ENCODE assay signal across 36 cellular contexts in genomic region chr10:90421874-90422273, GRCh38.
DNase-seq lines count a peak whose midpoint lies in the region; ATAC-seq, FAIRE-seq and TF ChIP-seq lines count a peak whose summit lies in the region.
"Had no signal": no experiment of that assay in that cellular context is flagged by ENCODE, and none has a peak within 500 bp of the region (broad histone marks: within the 10 kb centered on the region; RNA-seq: fewer than 3 reads in every experiment).

No MANE protein-coding gene starts in this region.

- H3K27me3 ChIP-seq in breast epithelium, result no peaks in the 10 kb centered on the region
- H3K27me3 ChIP-seq in foreskin keratinocyte, result no peaks in the 10 kb centered on the region
- H3K27me3 ChIP-seq: BE2C; BLaER1; BLaER1 treated with 17β-estradiol and CSF1 and Interleukin-3, amounts not matched to agents 10 nM and 100 nM had no signal

- TF ChIP-seq CTCF in MCF 10A (IDR thresholded peaks at IDR 0.05; ENCODE audit: unreplicated experiment), result no peak
- no peak for TF ChIP-seq CTCF in breast epithelium (IDR thresholded peaks at IDR 0.05)
- TF ChIP-seq CTCF in A549 (IDR thresholded peaks at IDR 0.05), result no peak
- TF ChIP-seq CTCF in HEK293 (tag by site-specific recombination; IDR thresholded peaks at IDR 0.05), result no peak
- no peak for TF ChIP-seq CTCF in foreskin keratinocyte (conservative IDR thresholded peaks at IDR 0.05)
- no peak for TF ChIP-seq CTCF in foreskin fibroblast (IDR thresholded peaks at IDR 0.05; ENCODE audit: low read depth, low read length)

- no peak for DNase-seq in MCF 10A (ENCODE audit: unreplicated experiment)
- DNase-seq in breast epithelium (ENCODE audit: low spot score in 2 of 2), result no peak
- no peak for DNase-seq in A549 (ENCODE audit: low read depth in 1 of 2, low spot score in 1 of 2)
- DNase-seq in foreskin keratinocyte, result no peak
- no peak for DNase-seq in foreskin fibroblast
- no peak for DNase-seq in Kasumi-1 (lab: John Stamatoyannopoulos, UW)
- DNase-seq in NCI-H526 (lab: John Stamatoyannopoulos, UW), result no peak
- DNase-seq: 8988T; ACHN; AML-193; BE2C; C1 segment of cervical spinal cord; Caco-2; Calu3; CD4-positive, alpha-beta memory T cell; CD4-positive, alpha-beta T cell; CD4-positive, CD25-positive, alpha-beta regulatory T cell; CD8-positive, alpha-beta memory T cell; CD8-positive, alpha-beta T cell; COR-L47; DMS 273 treated with DMSO at 0.1 percent for 48 hours; DMS153; DMS53; DMS79; DMS79 treated with DMSO at 0.1 percent for 48 hours; DND-41; EL had no signal

- CTCF ChIA-PET in MCF 10A (lab: Yijun Ruan, JAX), result no interaction called here
- CTCF ChIA-PET in A549 (lab: Yijun Ruan, JAX), result no interaction called here
- CTCF ChIA-PET in HEK293 (lab: Yijun Ruan, JAX), result no interaction called here

- TF ChIP-seq POLR2A in breast epithelium (IDR thresholded peaks at IDR 0.05) (no peak), A549 (IDR thresholded peaks at IDR 0.05; ENCODE audit: low read length) (no peak)

- no peaks in the 10 kb centered on the region for H3K9me3 ChIP-seq in breast epithelium
- H3K9me3 ChIP-seq in A549, result no peaks in the 10 kb centered on the region; the same call in 2 of the 3 replicates
- no peaks in the 10 kb centered on the region for H3K9me3 ChIP-seq in HEK293 (ENCODE audit: control insufficient read depth, insufficient read depth, low read depth, low read length)
- H3K9me3 ChIP-seq: BE2C, BLaER1, Caco-2 had no signal

- H3K4me1 Mint-ChIP-seq in MCF 10A (ENCODE audit: insufficient read depth, unreplicated experiment), result peaks cover 20% of the 10 kb centered on the region
- H3K4me1 Mint-ChIP-seq: B cell; CD14-positive monocyte; CD4-positive, alpha-beta memory T cell; CD4-positive, CD25-positive, alpha-beta regulatory T cell; CD8-positive, alpha-beta memory T cell had no signal

- no peaks in the 10 kb centered on the region for H3K36me3 ChIP-seq in breast epithelium
- H3K36me3 ChIP-seq in HEK293 (ENCODE audit: control insufficient read depth in 2 of 2, insufficient read depth in 1 of 2, low read length in 2 of 2), result no peaks in the 10 kb centered on the region
- H3K36me3 ChIP-seq: BE2C; BLaER1; BLaER1 treated with 17β-estradiol and CSF1 and Interleukin-3, amounts not matched to agents 10 nM and 100 nM had no signal

- H3K4me3 ChIP-seq in breast epithelium (no peak overlapping the region), A549 (no peak overlapping the region), HEK293 (ENCODE audit: low read depth, low read length) (no peak overlapping the region), foreskin fibroblast (ENCODE audit: low read depth in 1 of 2, low read length in 2 of 2) (no peak overlapping the region)
- H3K4me3 ChIP-seq: BLaER1; BLaER1 treated with 17β-estradiol and CSF1 and Interleukin-3, amounts not matched to agents 10 nM and 100 nM had no signal

- no peak for TF ChIP-seq EP300 in A549 (IDR thresholded peaks at IDR 0.05)

- no peak for FAIRE-seq in A549 (lab: Jason Lieb, UNC)
- FAIRE-seq: A204.1, D721Med had no signal

- no peaks in the 10 kb centered on the region for H3K36me3 Mint-ChIP-seq in MCF 10A (ENCODE audit: insufficient read depth, unreplicated experiment)
- H3K36me3 Mint-ChIP-seq: CD14-positive monocyte; CD4-positive, alpha-beta memory T cell; CD4-positive, CD25-positive, alpha-beta regulatory T cell; CD8-positive, alpha-beta memory T cell; CD8-positive, alpha-beta T cell had no signal

- H3K27me3 Mint-ChIP-seq in MCF 10A (ENCODE audit: insufficient read depth, unreplicated experiment), result no peaks in the 10 kb centered on the region
- H3K27me3 Mint-ChIP-seq: CD4-positive, alpha-beta memory T cell; CD4-positive, alpha-beta T cell; CD4-positive, CD25-positive, alpha-beta regulatory T cell; CD8-positive, alpha-beta memory T cell had no signal

- H3K27ac Mint-ChIP-seq in MCF 10A (ENCODE audit: low read depth, unreplicated experiment), result peak overlapping the region; percentile 29
- H3K27ac Mint-ChIP-seq: B cell; CD14-positive monocyte; CD4-positive, alpha-beta memory T cell; CD4-positive, alpha-beta T cell; CD4-positive, CD25-positive, alpha-beta regulatory T cell; CD8-positive, alpha-beta T cell had no signal

- POLR2A ChIA-PET in MCF 10A (lab: Yijun Ruan, JAX) (interaction anchor here (0.5 to 0.6 kb wide), 2 partner anchors 98 to 254 kb away, joined by 3 to 4 read pairs; no protein-coding TSS in a partner anchor), A549 (lab: Yijun Ruan, JAX) (no interaction called here), HEK293 (lab: Yijun Ruan, JAX) (no interaction called here)

- H3K4me2 ChIP-seq in A549, result no peak overlapping the region
- H3K4me2 ChIP-seq: BLaER1; BLaER1 treated with 17β-estradiol and CSF1 and Interleukin-3, amounts not matched to agents 10 nM and 100 nM had no signal

- intact Hi-C loops in MCF 10A (cut with micrococcal nuclease) (no loop called here), breast epithelium (cut with DNase I; ENCODE audit: low total_unique reads) (no loop called here)

- no peak for TF ChIP-seq RAD21 in A549 (conservative IDR thresholded peaks at IDR 0.05 in 1 of 2, IDR thresholded peaks at IDR 0.05 in 1 of 2)

- no TSS peak for BruUV-seq in MCF 10A (replicated peaks; lab: Mats Ljungman, UMichigan)

- 2% methylated on average over 2 of the region's 2 CpGs for WGBS in A549 (ENCODE audit: missing lambda C conversion rate)

- H3K4me1 ChIP-seq in breast epithelium, result no peaks in the 10 kb centered on the region
- no peaks in the 10 kb centered on the region for H3K4me1 ChIP-seq in A549
- peaks cover 9% of the 10 kb centered on the region for H3K4me1 ChIP-seq in HEK293 (ENCODE audit: control insufficient read depth, insufficient read depth, low read length)
- peaks cover 44% of the 10 kb centered on the region for H3K4me1 ChIP-seq in foreskin keratinocyte
- H3K4me1 ChIP-seq: BE2C, BLaER1 had no signal

- ATAC-seq in A549 (no peak), foreskin keratinocyte (no peak)
- ATAC-seq: CD8-positive, alpha-beta T cell had no signal

- H3K27ac ChIP-seq in breast epithelium (no peak overlapping the region), A549 (no peak overlapping the region), HEK293 (ENCODE audit: extremely low read depth, low read depth, low read length) (no peak overlapping the region), foreskin keratinocyte (peak overlapping the region; percentile 79)
- H3K27ac ChIP-seq: 22Rv1; BLaER1; BLaER1 treated with 17β-estradiol and CSF1 and Interleukin-3, amounts not matched to agents 10 nM and 100 nM; C4-2B had no signal

- H3K9me3 Mint-ChIP-seq in MCF 10A (ENCODE audit: unreplicated experiment), result peaks cover 14% of the 10 kb centered on the region
- H3K9me3 Mint-ChIP-seq: CD4-positive, alpha-beta T cell had no signal

- H3K4me3 Mint-ChIP-seq in MCF 10A (ENCODE audit: unreplicated experiment), result no peak overlapping the region
- H3K4me3 Mint-ChIP-seq: B cell; CD14-positive monocyte; CD4-positive, alpha-beta memory T cell; CD4-positive, alpha-beta T cell; CD4-positive, CD25-positive, alpha-beta regulatory T cell; CD8-positive, alpha-beta memory T cell; CD8-positive, alpha-beta T cell had no signal

TF ChIP-seq in A549, 52 proteins besides CTCF, POLR2A, EP300 and RAD21:
- TF ChIP-seq NFE2L2 (conservative IDR thresholded peaks at IDR 0.05; ENCODE audit: low read length) (no peak), KDM5A (IDR thresholded peaks at IDR 0.05) (no peak), EHMT2 (IDR thresholded peaks at IDR 0.05; ENCODE audit: low read depth) (no peak), ELK1 (IDR thresholded peaks at IDR 0.05; ENCODE audit: low read depth, low read length) (no peak), ZC3H11A (IDR thresholded peaks at IDR 0.05) (peak; percentile 77), NPAS2 (CRISPR knock-in tag; IDR thresholded peaks at IDR 0.05; ENCODE audit: borderline replicate concordance) (no peak)
- TF ChIP-seq, protein P1, sequence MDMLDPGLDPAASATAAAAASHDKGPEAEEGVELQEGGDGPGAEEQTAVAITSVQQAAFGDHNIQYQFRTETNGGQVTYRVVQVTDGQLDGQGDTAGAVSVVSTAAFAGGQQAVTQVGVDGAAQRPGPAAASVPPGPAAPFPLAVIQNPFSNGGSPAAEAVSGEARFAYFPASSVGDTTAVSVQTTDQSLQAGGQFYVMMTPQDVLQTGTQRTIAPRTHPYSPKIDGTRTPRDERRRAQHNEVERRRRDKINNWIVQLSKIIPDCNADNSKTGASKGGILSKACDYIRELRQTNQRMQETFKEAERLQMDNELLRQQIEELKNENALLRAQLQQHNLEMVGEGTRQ (IDR thresholded peaks at IDR 0.05), result no peak
TF ChIP-seq in A549: peak in this region for 1.

TF ChIP-seq in HEK293, 187 proteins besides CTCF, POLR2A, EP300 and RAD21 (continues in another document):
- no peak for TF ChIP-seq ZNF214 (tag by site-specific recombination; IDR thresholded peaks at IDR 0.05; ENCODE audit: borderline replicate concordance)
- no peak; the same call in 1 of the 2 replicates for TF ChIP-seq GLI2 (tag by site-specific recombination; IDR thresholded peaks at IDR 0.05; ENCODE audit: borderline replicate concordance, low read depth)
- TF ChIP-seq ZNF404 (tag by site-specific recombination; IDR thresholded peaks at IDR 0.05), result 0 out of 2 replicates have a peak, but pooled peaks have one; percentile 17
- no peak for TF ChIP-seq ZNF223 (tag by site-specific recombination; IDR thresholded peaks at IDR 0.05)
- TF ChIP-seq ZNF202 (tag by site-specific recombination; IDR thresholded peaks at IDR 0.05; ENCODE audit: borderline replicate concordance), result peak; percentile 53; the same call in 1 of the 2 replicates
- no peak for TF ChIP-seq ZNF2 (tag by site-specific recombination; IDR thresholded peaks at IDR 0.05)
- TF ChIP-seq GFI1B (tag by site-specific recombination; IDR thresholded peaks at IDR 0.05), result no peak
- 0 out of 2 replicates have a peak, but pooled peaks have one; percentile 35 for TF ChIP-seq ZNF292 (tag by site-specific recombination; IDR thresholded peaks at IDR 0.05; ENCODE audit: borderline replicate concordance, low read depth)
- TF ChIP-seq OVOL3 (tag by site-specific recombination; IDR thresholded peaks at IDR 0.05), result no peak
- TF ChIP-seq ZNF623 (tag by site-specific recombination; IDR thresholded peaks at IDR 0.05), result peak; percentile 73
- TF ChIP-seq, protein P2, sequence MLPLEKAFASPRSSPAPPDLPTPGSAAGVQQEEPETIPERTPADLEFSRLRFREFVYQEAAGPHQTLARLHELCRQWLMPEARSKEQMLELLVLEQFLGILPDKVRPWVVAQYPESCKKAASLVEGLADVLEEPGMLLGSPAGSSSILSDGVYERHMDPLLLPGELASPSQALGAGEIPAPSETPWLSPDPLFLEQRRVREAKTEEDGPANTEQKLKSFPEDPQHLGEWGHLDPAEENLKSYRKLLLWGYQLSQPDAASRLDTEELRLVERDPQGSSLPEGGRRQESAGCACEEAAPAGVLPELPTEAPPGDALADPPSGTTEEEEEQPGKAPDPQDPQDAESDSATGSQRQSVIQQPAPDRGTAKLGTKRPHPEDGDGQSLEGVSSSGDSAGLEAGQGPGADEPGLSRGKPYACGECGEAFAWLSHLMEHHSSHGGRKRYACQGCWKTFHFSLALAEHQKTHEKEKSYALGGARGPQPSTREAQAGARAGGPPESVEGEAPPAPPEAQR (tag by site-specific recombination; IDR thresholded peaks at IDR 0.05), result no peak
- TF ChIP-seq ZNF664 (tag by site-specific recombination; IDR thresholded peaks at IDR 0.05), result peak; percentile 23; the same call in 1 of the 2 replicates
